Comparison of ENCODE assay signal across 17 cellular contexts in the genomic region with DNA sequence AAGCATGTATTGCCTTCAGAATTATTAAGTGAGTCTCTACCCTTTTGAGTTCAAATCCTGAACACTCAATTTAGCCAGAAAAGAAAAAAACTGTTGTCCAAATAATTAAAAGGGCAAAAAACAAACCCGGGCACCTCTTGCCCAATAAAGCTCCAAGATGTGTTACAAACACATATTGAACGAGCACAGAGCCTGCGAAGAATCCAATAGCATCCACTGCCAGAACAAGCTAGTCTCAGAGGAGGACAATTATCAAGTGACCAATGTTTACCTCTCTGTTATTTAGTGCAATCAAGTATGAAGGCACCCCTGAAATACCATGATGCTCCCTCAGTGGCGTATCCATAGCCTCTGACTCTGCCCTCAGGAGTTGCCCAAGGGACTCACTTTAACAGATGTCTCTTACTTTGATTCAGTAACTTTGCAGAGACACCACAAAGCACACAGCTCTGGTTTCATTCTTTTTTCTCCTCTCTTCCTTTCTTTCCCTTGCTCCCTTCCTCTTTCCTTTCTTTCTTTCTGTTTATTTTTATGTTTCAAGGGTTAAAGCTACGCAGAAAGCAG.
A peak's percentile ranks its signal among the peaks of the same experiment; 100 is the strongest.
DNase-seq lines count a peak whose midpoint lies in the region; ATAC-seq and TF ChIP-seq lines count a peak whose summit lies in the region.
"Had no signal": no experiment of that assay in that cellular context is flagged by ENCODE, and none has a peak within 500 bp of the region (broad histone marks: within the 10 kb centered on the region; RNA-seq: fewer than 3 reads in every experiment).

No MANE protein-coding gene starts in this region.

- no peak for DNase-seq in Caco-2
- DNase-seq in LHCN-M2 (ENCODE audit: low read depth), result peak; percentile 87
- DNase-seq in fibroblast of peridontal ligament (ENCODE audit: extremely low read depth), result peak; percentile 59
- DNase-seq in trophoblast cell, result no peak
- no peak for DNase-seq in amygdala (lab: John Stamatoyannopoulos, UW)
- no peak for DNase-seq in activated naive CD8-positive, alpha-beta T cell treated with anti-CD3 and anti-CD28 coated beads for 36 hours
- DNase-seq: COR-L47, DMS53, H7, Kasumi-1, NCI-H1417, NCI-H2029 treated with DMSO at 0.1 percent for 48 hours, NCI-H226, NCI-H524 treated with DMSO at 0.1 percent for 48 hours, SIG-M5 had no signal

- H3K9me3 ChIP-seq in Caco-2 (no peaks in the 10 kb centered on the region), trophoblast cell (ENCODE audit: insufficient read depth, low read depth, low read length) (peaks cover 6% of the 10 kb centered on the region)

- no peak overlapping the region for H4K12ac ChIP-seq in trophoblast cell (ENCODE audit: low read depth, low read length)

- H4K91ac ChIP-seq in trophoblast cell (ENCODE audit: low read depth, low read length), result peak overlapping the region; percentile 7

- POLR2A ChIA-PET in Caco-2 (lab: Charles Lee), result no interaction called here

- no CpG with 5 or more reads among the region's 5 CpGs for WGBS in trophoblast cell (ENCODE audit: extremely low coverage, insufficient coverage, insufficient read length)

- H3K27me3 Mint-ChIP-seq in Caco-2 (ENCODE audit: insufficient read depth, unreplicated experiment), result no peaks in the 10 kb centered on the region
- H3K27me3 Mint-ChIP-seq in activated naive CD8-positive, alpha-beta T cell treated with anti-CD3 and anti-CD28 coated beads for 36 hours, result peaks cover 22% of the 10 kb centered on the region

- no peak for TF ChIP-seq CTCF in Caco-2 (IDR thresholded peaks at IDR 0.05; ENCODE audit: insufficient read depth in 1 of 2, low read depth in 1 of 2, low read length in 1 of 2, severe bottlenecking in 1 of 2, unreplicated experiment in 1 of 2)

- H3K27ac Mint-ChIP-seq in Caco-2 (ENCODE audit: unreplicated experiment), result peak overlapping the region; percentile 12
- H3K27ac Mint-ChIP-seq in activated naive CD8-positive, alpha-beta T cell treated with anti-CD3 and anti-CD28 coated beads for 36 hours, result no peak overlapping the region
- H3K27ac Mint-ChIP-seq: IgD-negative memory B cell had no signal

- H2BK120ac ChIP-seq in trophoblast cell (ENCODE audit: insufficient read depth, low read length, poor library complexity), result no peak overlapping the region

- H3K79me1 ChIP-seq in trophoblast cell (ENCODE audit: low read length), result no peaks in the 10 kb centered on the region

- no peak overlapping the region for H3K14ac ChIP-seq in trophoblast cell (ENCODE audit: low read length)

- H3K36me3 ChIP-seq in Caco-2 (ENCODE audit: control insufficient read depth, insufficient read depth, low read length), result no peaks in the 10 kb centered on the region; the same call in 1 of the 2 replicates
- H3K36me3 ChIP-seq in trophoblast cell (ENCODE audit: control insufficient read depth in 1 of 2, insufficient read depth in 2 of 2, low read length in 2 of 2), result no peaks in the 10 kb centered on the region

- no peak for ATAC-seq in GM21390 (IDR thresholded peaks at IDR 0.05; ENCODE audit: unreplicated experiment)

- CTCF ChIA-PET in Caco-2 (lab: Charles Lee), result no interaction called here

- H2BK12ac ChIP-seq in trophoblast cell (ENCODE audit: low read length), result no peak overlapping the region

- intact Hi-C loops in Caco-2 (cut with micrococcal nuclease; ENCODE audit: unreplicated experiment), result no loop called here

- no peaks in the 10 kb centered on the region for H3K79me2 ChIP-seq in trophoblast cell (ENCODE audit: control insufficient read depth, insufficient read depth, low read length, poor library complexity)

- no peak overlapping the region for H3K18ac ChIP-seq in trophoblast cell (ENCODE audit: low read length)

- H3K4me3 ChIP-seq in Caco-2 (ENCODE audit: low read depth, low read length), result no peak overlapping the region
- no peak overlapping the region for H3K4me3 ChIP-seq in trophoblast cell (ENCODE audit: low read depth, low read length)

- H4K8ac ChIP-seq in trophoblast cell (ENCODE audit: low read depth, low read length), result no peak overlapping the region

- H3K27me3 ChIP-seq in Caco-2 (replicated peaks; ENCODE audit: control insufficient read depth, insufficient read depth, low read length) (no peaks in the 10 kb centered on the region), trophoblast cell (ENCODE audit: insufficient read depth, low read length) (no peaks in the 10 kb centered on the region)

- H3K23ac ChIP-seq in trophoblast cell (ENCODE audit: low read length), result no peak overlapping the region

- H3K27ac ChIP-seq in trophoblast cell (ENCODE audit: low read depth, low read length), result no peak overlapping the region

- no peak overlapping the region for H2BK5ac ChIP-seq in trophoblast cell (ENCODE audit: low read depth, low read length, poor library complexity)

- H2AFZ ChIP-seq in trophoblast cell (ENCODE audit: insufficient read depth, low read length, poor library complexity), result no peak overlapping the region

- H3K4me1 ChIP-seq in Caco-2, result peaks cover 18% of the 10 kb centered on the region
- H3K4me1 ChIP-seq in trophoblast cell (ENCODE audit: control insufficient read depth in 1 of 2, insufficient read depth in 2 of 2, low read length in 2 of 2), result peaks cover 0 to 15% of the 10 kb centered on the region in 2 experiments

- no TSS peak for BruUV-seq in Caco-2 (replicated peaks; lab: Mats Ljungman, UMichigan)

- no peak overlapping the region for H3K4me2 ChIP-seq in trophoblast cell (ENCODE audit: low read length)

- no peak overlapping the region for H3K4ac ChIP-seq in trophoblast cell (ENCODE audit: low read depth, low read length)

- H2AK5ac ChIP-seq in trophoblast cell (ENCODE audit: low read length), result no peak overlapping the region

- H3K4me1 Mint-ChIP-seq in Caco-2 (ENCODE audit: low read depth, unreplicated experiment), result peaks cover 27% of the 10 kb centered on the region
- H3K4me1 Mint-ChIP-seq in activated naive CD8-positive, alpha-beta T cell treated with anti-CD3 and anti-CD28 coated beads for 36 hours, result no peaks in the 10 kb centered on the region

- H3K36me3 Mint-ChIP-seq in Caco-2 (ENCODE audit: insufficient read depth, unreplicated experiment), result no peaks in the 10 kb centered on the region
- no peaks in the 10 kb centered on the region for H3K36me3 Mint-ChIP-seq in activated naive CD8-positive, alpha-beta T cell treated with anti-CD3 and anti-CD28 coated beads for 36 hours
- H3K36me3 Mint-ChIP-seq: IgD-negative memory B cell had no signal

- no peak overlapping the region for H3K4me3 Mint-ChIP-seq in Caco-2 (ENCODE audit: unreplicated experiment)
- no peak overlapping the region for H3K4me3 Mint-ChIP-seq in activated naive CD8-positive, alpha-beta T cell treated with anti-CD3 and anti-CD28 coated beads for 36 hours
- H3K4me3 Mint-ChIP-seq: IgD-negative memory B cell had no signal

- no peak overlapping the region for H3K9ac ChIP-seq in trophoblast cell (ENCODE audit: low read length)

- H3K9me3 Mint-ChIP-seq in Caco-2 (ENCODE audit: unreplicated experiment), result peaks cover 19% of the 10 kb centered on the region
- H3K9me3 Mint-ChIP-seq in activated naive CD8-positive, alpha-beta T cell treated with anti-CD3 and anti-CD28 coated beads for 36 hours, result peaks cover 4% of the 10 kb centered on the region

Comparison
In these comparisons a context has a peak if more than half of its experiments do, and no peak if none do; other contexts are left out.
1. DNase-seq: peak in LHCN-M2 (single experiment) and fibroblast of peridontal ligament (single experiment); none in Caco-2 (0 of 2), trophoblast cell (0 of 2), amygdala (0 of 56) and activated naive CD8-positive, alpha-beta T cell treated with anti-CD3 and anti-CD28 coated beads for 36 hours (single experiment).